In genomic region chr7:103989785-103990775, GRCh38 we compare ENCODE assay signal across 8 cellular contexts. TPM values are rescaled to one million over a fixed set of nuclear protein-coding genes. Genes with fewer than 3 reads are reported as not detected.
DNase-seq lines count a peak whose midpoint lies in the region; ATAC-seq, FAIRE-seq and TF ChIP-seq lines count a peak whose summit lies in the region.

No MANE protein-coding gene starts in this region.

- TF ChIP-seq EP300 in stomach (IDR thresholded peaks at IDR 0.05) = no peak

- 2 to 4% (median 3%) methylated on average over 21 to 82 of the region's 82 CpGs for WGBS in stomach, 5 donors

- no peaks in the 10 kb centered on the region for H3K4me1 ChIP-seq in kidney (ENCODE audit: control insufficient read depth in 1 of 2, insufficient read depth in 1 of 2, low read depth in 1 of 2, low read length in 2 of 2)
- H3K4me1 ChIP-seq in stomach = peaks cover 12 to 25% (median 19%) of the 10 kb centered on the region in 4 donors

- H3K9ac ChIP-seq in kidney (ENCODE audit: low read length in 2 of 2) = no peak overlapping the region

- no peak for FAIRE-seq in kidney (lab: Jason Lieb, UNC)

- H3K9me3 ChIP-seq in kidney (ENCODE audit: control insufficient read depth in 1 of 2, low read length in 2 of 2) = no peaks in the 10 kb centered on the region
- no peaks in the 10 kb centered on the region for H3K9me3 ChIP-seq in stomach

- peak overlapping the region; percentile 17 for H3K27ac Mint-ChIP-seq in activated CD8-positive, alpha-beta memory T cell treated with anti-CD3 and anti-CD28 coated beads, Interleukin-2, amount 10 ng/mL, durations not matched to agents 7 days and 5 days

- CTCF ChIA-PET in activated CD8-positive, alpha-beta memory T cell treated with anti-CD3 and anti-CD28 coated beads, Interleukin-2, amount 10 ng/mL, durations not matched to agents 7 days and 5 days (lab: Charles Lee) = no interaction called here

- no peaks in the 10 kb centered on the region for H3K36me3 Mint-ChIP-seq in activated CD8-positive, alpha-beta memory T cell treated with anti-CD3 and anti-CD28 coated beads, Interleukin-2, amount 10 ng/mL, durations not matched to agents 7 days and 5 days

- H3K4me3 ChIP-seq in astrocyte of the spinal cord (ENCODE audit: low read depth, low read length) (peak overlapping the region; percentile 40), kidney (ENCODE audit: low read length in 2 of 2) (peak overlapping the region; percentile 33 to 58), stomach (peak overlapping the region; percentile 43 to 56 (median 50))

- H3K27me3 ChIP-seq in stomach = peaks cover 0 to 73% (median 49%) of the 10 kb centered on the region in 3 donors

- H3K27ac ChIP-seq in kidney (ENCODE audit: low read depth in 2 of 2, low read length in 2 of 2) = no peak overlapping the region
- peak overlapping the region in 2 of 5 donors; percentile 45 to 54 for H3K27ac ChIP-seq in stomach

- H3K4me1 Mint-ChIP-seq in activated CD8-positive, alpha-beta memory T cell treated with anti-CD3 and anti-CD28 coated beads, Interleukin-2, amount 10 ng/mL, durations not matched to agents 7 days and 5 days = peaks cover 12% of the 10 kb centered on the region

- H3K27me3 Mint-ChIP-seq in activated CD8-positive, alpha-beta memory T cell treated with anti-CD3 and anti-CD28 coated beads, Interleukin-2, amount 10 ng/mL, durations not matched to agents 7 days and 5 days = peaks cover 59% of the 10 kb centered on the region

- in situ Hi-C loops in astrocyte of the spinal cord (cut with HindIII; ENCODE audit: low sequenced_read_pairs) = no loop called here

- no peak for TF ChIP-seq POLR2A in stomach (IDR thresholded peaks at IDR 0.05)

- H3K9me3 Mint-ChIP-seq in activated CD8-positive, alpha-beta memory T cell treated with anti-CD3 and anti-CD28 coated beads, Interleukin-2, amount 10 ng/mL, durations not matched to agents 7 days and 5 days (ENCODE audit: low read depth) = no peaks in the 10 kb centered on the region

- no peaks in the 10 kb centered on the region for H3K36me3 ChIP-seq in kidney (ENCODE audit: control insufficient read depth in 1 of 2, insufficient read depth in 2 of 2, low read length in 2 of 2)
- no peaks in the 10 kb centered on the region for H3K36me3 ChIP-seq in stomach

- H3K4me3 Mint-ChIP-seq in activated CD8-positive, alpha-beta memory T cell treated with anti-CD3 and anti-CD28 coated beads, Interleukin-2, amount 10 ng/mL, durations not matched to agents 7 days and 5 days = peak overlapping the region; percentile 59

- no peak for DNase-seq in activated CD8-positive, alpha-beta memory T cell treated with anti-CD3 and anti-CD28 coated beads, Interleukin-2, amount 10 ng/mL, durations not matched to agents 7 days and 5 days
- no peak for DNase-seq in activated CD8-positive, alpha-beta memory T cell treated with anti-CD3 and anti-CD28 coated beads for 24 hours
- peak; percentile 82 for DNase-seq in NCI-H2171 treated with DMSO at 0.1 percent for 48 hours (lab: John Stamatoyannopoulos, UW)
- DNase-seq in astrocyte of the spinal cord (ENCODE audit: low read depth, low spot score) = peak; percentile 52
- DNase-seq in kidney = peak; percentile 75
- no peak for DNase-seq in stomach

- intact Hi-C loops in kidney (cut with DNase I) (no loop called here), stomach (cut with DNase I; ENCODE audit: low total_unique reads) (no loop called here)

- no peak for ATAC-seq in activated CD8-positive, alpha-beta memory T cell treated with anti-CD3 and anti-CD28 coated beads, Interleukin-2, amount 10 ng/mL, durations not matched to agents 7 days and 5 days
- no peak for ATAC-seq in GM18868 (IDR thresholded peaks at IDR 0.05; ENCODE audit: unreplicated experiment)
- ATAC-seq in GM21723 (IDR thresholded peaks at IDR 0.05; ENCODE audit: unreplicated experiment) = no peak

- TF ChIP-seq CTCF in astrocyte of the spinal cord (IDR thresholded peaks at IDR 0.05; ENCODE audit: low read depth, low read length) (peak; percentile 16), kidney (IDR thresholded peaks at IDR 0.05; ENCODE audit: borderline replicate concordance, extremely low read depth, insufficient read depth) (no peak), stomach (IDR thresholded peaks at IDR 0.05) (no peak)

RNA-seq across cellular contexts. Expression of gene RELN, which starts 0.6 kb away (rescaled TPM):
- not detected for total RNA-seq in activated CD8-positive, alpha-beta memory T cell treated with anti-CD3 and anti-CD28 coated beads, Interleukin-2, amount 10 ng/mL, durations not matched to agents 7 days and 5 days
- total RNA-seq in kidney = 5.4 TPM
- polyA plus RNA-seq in kidney (ENCODE audit: insufficient read depth, low read depth, low replicate concordance) = 0.95 TPM
- 10 to 100 TPM in 1 of 5 donors, 1 to 10 TPM in 3, under 1 TPM in 1; 0.89 to 14.3 (median 3.5) TPM for total RNA-seq in stomach
- 1 to 10 TPM in 1 of 3 donors, under 1 TPM in 2; 0.19 to 2.6 (median 0.58) TPM for polyA plus RNA-seq in stomach

Comparison
In these comparisons a context has a peak if more than half of its experiments do, and no peak if none do; other contexts are left out.
1. DNase-seq: peak in NCI-H2171 treated with DMSO at 0.1 percent for 48 hours (single experiment), astrocyte of the spinal cord (single experiment) and kidney (single experiment); none in activated CD8-positive, alpha-beta memory T cell treated with anti-CD3 and anti-CD28 coated beads, Interleukin-2, amount 10 ng/mL, durations not matched to agents 7 days and 5 days (single experiment), activated CD8-positive, alpha-beta memory T cell treated with anti-CD3 and anti-CD28 coated beads for 24 hours (single experiment) and stomach (single experiment).
2. Peak in every context shown above with its lines, with median percentiles within 50 percentile points of each other: H3K4me3 ChIP-seq.